ENCODE assay signal across 7 cellular contexts in the genomic region with DNA sequence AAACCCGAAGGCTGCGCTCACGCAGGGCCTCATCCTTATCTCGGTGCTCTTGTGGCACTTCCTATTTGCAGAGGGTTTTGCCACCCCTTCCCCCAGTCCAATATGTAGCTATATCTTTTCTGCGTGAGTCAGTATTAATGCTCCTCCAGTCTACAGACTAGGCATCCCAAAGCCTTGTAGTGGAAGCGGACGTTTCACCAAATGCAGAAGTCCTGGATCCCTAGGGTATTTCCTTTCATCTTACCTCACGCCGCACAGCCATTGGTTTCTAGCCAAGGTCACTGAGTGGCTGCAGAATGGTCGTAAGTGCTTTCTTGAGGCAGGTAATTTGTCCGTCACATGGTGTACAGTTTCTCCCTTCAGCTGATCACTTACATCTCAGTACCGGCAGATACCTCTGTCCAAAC. TPM values are rescaled to one million over a fixed set of nuclear protein-coding genes. Genes with fewer than 3 reads are reported as not detected.
DNase-seq lines count a peak whose midpoint lies in the region; ATAC-seq, FAIRE-seq and TF ChIP-seq lines count a peak whose summit lies in the region.
"Not testable (repeated sequence)": the region's sequence is repeated elsewhere in the genome, so short reads cannot be mapped to it uniquely, and the experiment has no call there.

No MANE protein-coding gene starts in this region.

- TF ChIP-seq CTCF in VCaP (conservative IDR thresholded peaks at IDR 0.05); choroid plexus epithelial cell (conservative IDR thresholded peaks at IDR 0.05; ENCODE audit: low read depth, low read length); osteoblast (IDR thresholded peaks at IDR 0.05; ENCODE audit: extremely low read depth, low read depth, low read length): not testable (repeated sequence)

- peak overlapping the region; percentile 79 for H3K9ac ChIP-seq in iPS-15b (ENCODE audit: low read depth, low read length)

- H3K4me3 ChIP-seq in choroid plexus epithelial cell (ENCODE audit: low read depth, low read length) = peak overlapping the region; percentile 79
- H3K4me3 ChIP-seq in iPS-15b (ENCODE audit: low read depth, low read length) = peak overlapping the region; percentile 60
- peak overlapping the region; percentile 87 for H3K4me3 ChIP-seq in osteoblast (ENCODE audit: insufficient read depth, low read length)

- H3K9me3 ChIP-seq in iPS-15b (ENCODE audit: control insufficient read depth, insufficient read depth, low read length); osteoblast (ENCODE audit: low read depth, low read length): not testable (repeated sequence)

- peak; percentile 14 for ATAC-seq in HG02981 (IDR thresholded peaks at IDR 0.05; ENCODE audit: unreplicated experiment)

- H3K27ac ChIP-seq in VCaP (peak overlapping the region; percentile 84), osteoblast (ENCODE audit: low read depth, low read length) (peak overlapping the region; percentile 85)

- H3K4me2 ChIP-seq in osteoblast (ENCODE audit: insufficient read depth, low read length) = peak overlapping the region; percentile 94

- peak; percentile 81 for FAIRE-seq in GM18507 (lab: Jason Lieb, UNC)

- peak overlapping the region; percentile 68 for H2AFZ ChIP-seq in osteoblast (ENCODE audit: low read length)

- H3K79me2 ChIP-seq in osteoblast (ENCODE audit: insufficient read depth, low read length) = peaks cover 60% of the 10 kb centered on the region

- peaks cover 41% of the 10 kb centered on the region for H4K20me1 ChIP-seq in osteoblast (ENCODE audit: insufficient read depth, low read length)

- H3K36me3 ChIP-seq in iPS-15b (ENCODE audit: control insufficient read depth, insufficient read depth, low read length); osteoblast (ENCODE audit: insufficient read depth, low read length): not testable (repeated sequence)

- not testable (repeated sequence) for H3K27me3 ChIP-seq in iPS-15b (ENCODE audit: control insufficient read depth, insufficient read depth, low read length); osteoblast (ENCODE audit: insufficient read depth, low read length)

- DNase-seq in GM18507 (ENCODE audit: extremely low spot score, insufficient read length, low read depth); osteoblast (ENCODE audit: insufficient read length, low spot score, missing footprints): not testable (repeated sequence)
- DNase-seq in NCI-H345 (lab: John Stamatoyannopoulos, UW) (peak; percentile 9), choroid plexus epithelial cell (ENCODE audit: low read depth) (peak; percentile 38)

- H3K4me1 ChIP-seq in iPS-15b (ENCODE audit: control insufficient read depth, insufficient read depth, low read length) = not testable (repeated sequence)
- H3K4me1 ChIP-seq in osteoblast (ENCODE audit: insufficient read depth, low read length) = peaks cover 11% of the 10 kb centered on the region

RNA-seq across cellular contexts. Expression of a gene that starts 0.7 kb away (rescaled TPM):
- total RNA-seq in osteoblast = 160 and 173 TPM in 2 replicates

RNA-seq across cellular contexts. Expression of a gene that starts 29.9 kb away (rescaled TPM):
- 1.2 and 3.6 TPM in 2 replicates for total RNA-seq in osteoblast

RNA-seq across cellular contexts. Expression of a gene that starts 45.2 kb away (rescaled TPM):
- total RNA-seq in osteoblast = 432 and 461 TPM in 2 replicates

RNA-seq across cellular contexts. Expression of a gene that starts 53.1 kb away (rescaled TPM):
- not detected in 2 replicates for total RNA-seq in osteoblast

RNA-seq across cellular contexts. Expression of a gene that starts 53.2 kb away (rescaled TPM):
- total RNA-seq in osteoblast = not detected in 2 replicates
